In the genomic region with DNA sequence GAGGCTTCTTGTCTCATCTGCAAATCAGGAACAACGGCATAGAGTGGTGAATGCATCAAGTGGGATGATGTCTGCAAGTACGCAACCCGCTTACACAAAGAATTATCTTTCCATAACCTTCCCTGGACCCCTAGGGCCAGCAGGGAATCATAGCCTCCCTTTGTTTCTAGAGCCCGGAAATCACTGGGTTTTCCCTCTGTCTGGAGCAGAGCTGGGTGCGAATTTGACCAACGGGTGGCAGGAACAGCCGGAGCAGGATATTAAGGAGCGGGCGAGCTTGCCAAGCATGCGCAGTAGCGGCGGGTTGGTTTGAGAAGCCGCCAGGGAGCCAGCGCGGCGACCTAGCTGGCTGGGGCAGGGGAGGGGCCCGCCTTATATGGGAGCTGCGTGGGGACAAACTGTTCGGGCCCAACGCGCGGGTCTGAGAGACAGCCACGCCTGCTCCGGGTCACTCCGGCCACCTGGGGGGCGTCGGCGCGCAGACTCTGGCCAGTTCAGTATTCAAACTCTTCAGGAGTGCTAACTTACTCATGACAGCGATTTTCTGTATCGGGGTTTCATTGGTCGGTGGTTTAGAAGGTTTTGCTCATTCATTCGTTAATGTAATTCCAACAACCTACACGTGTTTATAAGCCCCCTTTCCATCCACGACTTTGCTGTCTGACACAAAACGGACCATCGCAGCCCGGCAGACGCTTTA, we compare ENCODE assay signal across 8 cellular contexts. TPM values are rescaled to one million over a fixed set of nuclear protein-coding genes. Genes with fewer than 3 reads are reported as not detected.
DNase-seq lines count a peak whose midpoint lies in the region; TF ChIP-seq lines count a peak whose summit lies in the region.

No MANE protein-coding gene starts in this region.

- DNase-seq in GM10266 (ENCODE audit: extremely low spot score) (peak; percentile 81), HFF-Myc (ENCODE audit: extremely low read depth, low read depth) (no peak), NCI-H1694 (lab: John Stamatoyannopoulos, UW) (peak; percentile 29), breast epithelium (ENCODE audit: low spot score in 2 of 2) (peak; percentile 67 to 87), iPS-NIHi7 (ENCODE audit: extremely low spot score) (peak; percentile 93), NCI-H1105 treated with DMSO at 0.1 percent for 48 hours (lab: John Stamatoyannopoulos, UW) (no peak)

- H3K27ac ChIP-seq in VCaP (peak overlapping the region; percentile 97), breast epithelium (peak overlapping the region; percentile 76 to 84)

- intact Hi-C loops in breast epithelium (cut with DNase I; ENCODE audit: low total_unique reads) = no loop called here

- H3K4me2 ChIP-seq in skeletal muscle satellite cell (ENCODE audit: low read length) = peak overlapping the region; percentile 95

- H3K4me1 ChIP-seq in breast epithelium (peaks cover 0 to 2% of the 10 kb centered on the region in 2 donors), skeletal muscle satellite cell (ENCODE audit: control insufficient read depth, insufficient read depth, low read length) (peaks cover 27% of the 10 kb centered on the region)

- H3K9ac ChIP-seq in skeletal muscle satellite cell (ENCODE audit: low read depth, low read length) = peak overlapping the region; percentile 70

- TF ChIP-seq POLR2A in breast epithelium (IDR thresholded peaks at IDR 0.05) = no peak

- TF ChIP-seq CTCF in GM10266 (IDR thresholded peaks at IDR 0.05; ENCODE audit: control insufficient read depth, insufficient read depth, low read depth, missing control alignments) = no peak
- no peak for TF ChIP-seq CTCF in HFF-Myc (IDR thresholded peaks at IDR 0.05; ENCODE audit: low read depth, low read length, missing control alignments)
- no peak for TF ChIP-seq CTCF in VCaP (conservative IDR thresholded peaks at IDR 0.05)
- no peak for TF ChIP-seq CTCF in breast epithelium (IDR thresholded peaks at IDR 0.05)

- no peaks in the 10 kb centered on the region for H3K36me3 ChIP-seq in breast epithelium
- H3K36me3 ChIP-seq in skeletal muscle satellite cell (ENCODE audit: insufficient read depth, low read length) = no peaks in the 10 kb centered on the region

- H3K4me3 ChIP-seq in HFF-Myc (replicated peaks; ENCODE audit: low read depth, low read length) (peak overlapping the region; percentile 47), breast epithelium (peak overlapping the region; percentile 45 to 82 (median 65)), skeletal muscle satellite cell (ENCODE audit: low read length) (peak overlapping the region; percentile 77)

- H3K27me3 ChIP-seq in breast epithelium = no peaks in the 10 kb centered on the region
- H3K27me3 ChIP-seq in skeletal muscle satellite cell (ENCODE audit: control insufficient read depth, insufficient read depth, low read length) = no peaks in the 10 kb centered on the region

- H3K9me3 ChIP-seq in breast epithelium = no peaks in the 10 kb centered on the region
- no peaks in the 10 kb centered on the region for H3K9me3 ChIP-seq in skeletal muscle satellite cell (replicated peaks; ENCODE audit: low read length)

RNA-seq across cellular contexts. Expression of gene KIF16B, which starts 1.6 kb away (rescaled TPM):
- 10 to 100 TPM; 23.8 to 47.9 (median 36.9) TPM for total RNA-seq in breast epithelium
- total RNA-seq in skeletal muscle satellite cell (2012; rRNA removed) = 9.4 and 10.7 TPM in 2 replicates

Comparison
In these comparisons a context has a peak if more than half of its experiments do, and no peak if none do; other contexts are left out.
1. DNase-seq: peak in GM10266 (single experiment), NCI-H1694 (single experiment), breast epithelium (2 of 2) and iPS-NIHi7 (single experiment); none in HFF-Myc (single experiment) and NCI-H1105 treated with DMSO at 0.1 percent for 48 hours (single experiment).
2. Peak in every context shown above with its lines, with median percentiles within 50 percentile points of each other: H3K4me3 ChIP-seq.